Comparison of ENCODE assay signal across 2 cellular contexts in genomic region chr18:57534535-57534934, GRCh38.
TF ChIP-seq lines count a peak whose summit lies in the region.

No MANE protein-coding gene starts in this region.

TF ChIP-seq in H1, 55 proteins besides CTCF, POLR2A, EP300 and RAD21:
- TF ChIP-seq BRCA1 (IDR thresholded peaks at IDR 0.05; ENCODE audit: low read depth, low read length) (no peak), SIRT6 (IDR thresholded peaks at IDR 0.05; ENCODE audit: low read length) (no peak), CHD7 (IDR thresholded peaks at IDR 0.05; ENCODE audit: insufficient replicate concordance, low read length) (no peak), BACH1 (IDR thresholded peaks at IDR 0.05; ENCODE audit: low read length) (no peak), RNF2 (IDR thresholded peaks at IDR 0.05; ENCODE audit: borderline replicate concordance, low read depth, low read length, missing control alignments, poor library complexity, severe bottlenecking) (no peak), CREB1 (IDR thresholded peaks at IDR 0.05) (no peak), SP4 (IDR thresholded peaks at IDR 0.05; ENCODE audit: low read length) (no peak), KDM1A (IDR thresholded peaks at IDR 0.05; ENCODE audit: borderline replicate concordance, low read length) (no peak), CEBPB (IDR thresholded peaks at IDR 0.05; ENCODE audit: low read depth, low read length) (no peak), HDAC2 (IDR thresholded peaks at IDR 0.05; ENCODE audit: borderline replicate concordance in 1 of 2, low read depth in 2 of 2, low read length in 2 of 2) (no peak), HDAC6 (IDR thresholded peaks at IDR 0.05; ENCODE audit: low read depth, low read length) (no peak), JUN (IDR thresholded peaks at IDR 0.05; ENCODE audit: low read depth, low read length) (no peak), ATF2 (IDR thresholded peaks at IDR 0.05; ENCODE audit: low read length) (no peak), NANOG (IDR thresholded peaks at IDR 0.05; ENCODE audit: insufficient read depth, low read depth, low read length, poor library complexity, severe bottlenecking) (no peak), MAX (IDR thresholded peaks at IDR 0.05) (no peak), KDM5A (IDR thresholded peaks at IDR 0.05; ENCODE audit: low read length) (no peak)

TF ChIP-seq in liver, 16 proteins besides CTCF, POLR2A, EP300 and RAD21:
- TF ChIP-seq HNF4A (conservative IDR thresholded peaks at IDR 0.05) (peak; percentile 65 to 67), REST (IDR thresholded peaks at IDR 0.05) (no peak), ATF3 (IDR thresholded peaks at IDR 0.05) (peak; percentile 24), RXRA (IDR thresholded peaks at IDR 0.05) (peak in 1 of 2 donors; percentile 33)
